ENCODE assay signal across 13 cellular contexts in the genomic region with DNA sequence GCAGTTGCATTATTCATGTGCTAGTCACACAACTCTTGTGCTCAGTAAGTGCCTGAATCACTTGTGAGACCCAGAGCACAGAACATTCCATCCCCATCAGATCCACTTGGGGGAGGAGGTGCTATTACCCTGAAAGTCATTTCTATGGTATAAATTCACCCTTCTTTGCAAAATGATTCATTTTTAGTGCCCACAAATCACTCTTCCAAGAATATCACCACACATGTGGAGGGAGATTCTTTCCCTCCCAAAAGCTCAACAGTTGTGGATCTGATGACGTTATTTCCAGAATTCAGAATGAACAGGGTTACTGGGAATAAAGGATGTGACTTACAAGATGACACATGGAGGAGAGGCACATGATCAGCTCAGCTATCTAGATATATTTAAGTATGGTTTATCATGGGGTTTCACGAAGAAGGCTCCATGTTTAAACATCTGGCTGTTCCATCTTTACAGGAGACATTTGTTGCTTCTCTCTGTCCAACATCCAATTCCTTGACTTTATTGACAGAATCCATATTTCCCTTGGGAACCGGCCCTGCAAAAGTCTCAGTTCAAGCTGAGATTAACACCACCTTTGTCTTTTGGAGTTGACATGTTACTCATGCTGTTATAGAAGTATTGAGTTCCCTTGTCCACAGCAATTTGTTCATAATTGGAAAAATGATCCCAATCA.
DNase-seq lines count a peak whose midpoint lies in the region; TF ChIP-seq lines count a peak whose summit lies in the region.
"Had no signal": no experiment of that assay in that cellular context is flagged by ENCODE, and none has a peak within 500 bp of the region (broad histone marks: within the 10 kb centered on the region; RNA-seq: fewer than 3 reads in every experiment).

No MANE protein-coding gene starts in this region.

- no peaks in the 10 kb centered on the region for H3K9me3 Mint-ChIP-seq in CD8-positive, alpha-beta memory T cell
- H3K9me3 Mint-ChIP-seq: neural progenitor cell; stimulated activated memory B cell treated with anti-CD40 and anti-IgM and Interleukin-4, amounts not matched to agents 10 μg/mL and 1 μg/mL and 100 μg/mL, for 72 hours had no signal

- H3K4me3 Mint-ChIP-seq in CD8-positive, alpha-beta memory T cell = no peak overlapping the region
- H3K4me3 Mint-ChIP-seq: activated naive CD8-positive, alpha-beta T cell treated with anti-CD3 and anti-CD28 coated beads, Interleukin-2, amount 10 ng/mL, durations not matched to agents 7 days and 5 days; neural progenitor cell; stimulated activated memory B cell treated with anti-CD40 and anti-IgM and Interleukin-4, amounts not matched to agents 10 μg/mL and 1 μg/mL and 100 μg/mL, for 72 hours had no signal

- POLR2A ChIA-PET in CD8-positive, alpha-beta memory T cell (lab: Charles Lee) = no interaction called here

- H3K4me1 ChIP-seq in adipocyte (ENCODE audit: control insufficient read depth, insufficient read depth, low read length) = peaks cover 14% of the 10 kb centered on the region
- no peaks in the 10 kb centered on the region for H3K4me1 ChIP-seq in CD8-positive, alpha-beta memory T cell (ENCODE audit: insufficient read depth, low read length)

- H3K27me3 Mint-ChIP-seq in CD8-positive, alpha-beta memory T cell = peaks cover 5 to 16% of the 10 kb centered on the region in 2 donors

- no peaks in the 10 kb centered on the region for H3K4me1 Mint-ChIP-seq in CD8-positive, alpha-beta memory T cell
- H3K4me1 Mint-ChIP-seq: stimulated activated memory B cell treated with anti-CD40 and anti-IgM and Interleukin-4, amounts not matched to agents 10 μg/mL and 1 μg/mL and 100 μg/mL, for 72 hours had no signal

- no peaks in the 10 kb centered on the region for H3K36me3 ChIP-seq in adipocyte (ENCODE audit: control insufficient read depth, insufficient read depth, low read length, severe bottlenecking)
- no peaks in the 10 kb centered on the region for H3K36me3 ChIP-seq in CD8-positive, alpha-beta memory T cell (ENCODE audit: insufficient read depth, low read length)
- H3K36me3 ChIP-seq: neural progenitor cell had no signal

- H3K27ac Mint-ChIP-seq in CD8-positive, alpha-beta memory T cell = no peak overlapping the region
- H3K27ac Mint-ChIP-seq: activated naive CD8-positive, alpha-beta T cell treated with anti-CD3 and anti-CD28 coated beads, Interleukin-2, amount 10 ng/mL, durations not matched to agents 7 days and 5 days; neural progenitor cell; stimulated activated memory B cell treated with anti-CD40 and anti-IgM and Interleukin-4, amounts not matched to agents 10 μg/mL and 1 μg/mL and 100 μg/mL, for 72 hours had no signal

- H3K27ac ChIP-seq in CD8-positive, alpha-beta memory T cell (ENCODE audit: low read depth, low read length) = no peak overlapping the region
- H3K27ac ChIP-seq: neural progenitor cell, VCaP had no signal

- H3K9me3 ChIP-seq in adipocyte (ENCODE audit: control insufficient read depth, low read length) = no peaks in the 10 kb centered on the region
- no peaks in the 10 kb centered on the region for H3K9me3 ChIP-seq in CD8-positive, alpha-beta memory T cell (ENCODE audit: low read length)

- no peaks in the 10 kb centered on the region for H3K36me3 Mint-ChIP-seq in CD8-positive, alpha-beta memory T cell
- H3K36me3 Mint-ChIP-seq: activated naive CD8-positive, alpha-beta T cell treated with anti-CD3 and anti-CD28 coated beads, Interleukin-2, amount 10 ng/mL, durations not matched to agents 7 days and 5 days; neural progenitor cell; stimulated activated memory B cell treated with anti-CD40 and anti-IgM and Interleukin-4, amounts not matched to agents 10 μg/mL and 1 μg/mL and 100 μg/mL, for 72 hours had no signal

- H3K27me3 ChIP-seq in adipocyte (replicated peaks; ENCODE audit: control insufficient read depth, insufficient read depth, low read length) = no peaks in the 10 kb centered on the region
- no peaks in the 10 kb centered on the region for H3K27me3 ChIP-seq in CD8-positive, alpha-beta memory T cell (ENCODE audit: insufficient read depth, low read length, poor library complexity, severe bottlenecking)
- H3K27me3 ChIP-seq: neural progenitor cell had no signal

- peak; percentile 14 for DNase-seq in AG09319 (ENCODE audit: extremely low read depth, low read depth)
- peak; percentile 99 for DNase-seq in HCEC 1CT
- peak; percentile 58 for DNase-seq in adipocyte (ENCODE audit: low read depth)
- DNase-seq in inferior parietal cortex (ENCODE audit: extremely low spot score) = peak; percentile 39
- DNase-seq in cardiac septum (ENCODE audit: low spot score) = no peak
- DNase-seq in CD8-positive, alpha-beta memory T cell = no peak
- DNase-seq in SHP77 (lab: John Stamatoyannopoulos, UW) = no peak
- no peak for DNase-seq in DMS 273 (lab: John Stamatoyannopoulos, UW; ENCODE audit: unreplicated experiment)
- DNase-seq: activated naive CD8-positive, alpha-beta T cell treated with anti-CD3 and anti-CD28 coated beads, Interleukin-2, amount 10 ng/mL, durations not matched to agents 7 days and 5 days; Karpas-422 had no signal

- CTCF ChIA-PET in CD8-positive, alpha-beta memory T cell (lab: Charles Lee) = no interaction called here

- no peak for TF ChIP-seq CTCF in AG09319 (IDR thresholded peaks at IDR 0.05; ENCODE audit: low read depth, low read length)

- peak overlapping the region; percentile 16 for H3K9ac ChIP-seq in adipocyte (ENCODE audit: low read length)
- H3K9ac ChIP-seq: neural progenitor cell had no signal

- no peak overlapping the region for H3K4me3 ChIP-seq in adipocyte (ENCODE audit: low read length)
- H3K4me3 ChIP-seq in CD8-positive, alpha-beta memory T cell (ENCODE audit: low read length) = no peak overlapping the region
- H3K4me3 ChIP-seq: neural progenitor cell had no signal

- intact Hi-C loops in cardiac septum (cut with DNase I) = no loop called here

Comparison
In these comparisons a context has a peak if more than half of its experiments do, and no peak if none do; other contexts are left out.
1. DNase-seq: peak in AG09319 (single experiment), HCEC 1CT (single experiment), adipocyte (single experiment) and inferior parietal cortex (single experiment); none in cardiac septum (single experiment), CD8-positive, alpha-beta memory T cell (0 of 5), SHP77 (0 of 2) and DMS 273 (single experiment).